In genomic region chr17:17119533-17119932, GRCh38 we compare ENCODE assay signal across 8 cellular contexts.
DNase-seq lines count a peak whose midpoint lies in the region; ATAC-seq and TF ChIP-seq lines count a peak whose summit lies in the region.

No MANE protein-coding gene starts in this region.

- H3K27ac ChIP-seq in BLaER1, result peak overlapping the region; percentile 73
- H3K27ac ChIP-seq in Panc1 (ENCODE audit: low read length), result no peak overlapping the region
- peak overlapping the region; percentile 34 to 36 for H3K27ac ChIP-seq in lung (ENCODE audit: low read depth in 1 of 2, low read length in 1 of 2)

- no peak overlapping the region for H3K4me3 Mint-ChIP-seq in activated naive CD8-positive, alpha-beta T cell treated with anti-CD3 and anti-CD28 coated beads, Interleukin-2, amount 50 U/mL, for 24 hours

- peak overlapping the region; percentile 87 for H3K4me2 ChIP-seq in BLaER1

- H3K27me3 Mint-ChIP-seq in activated naive CD8-positive, alpha-beta T cell treated with anti-CD3 and anti-CD28 coated beads, Interleukin-2, amount 50 U/mL, for 24 hours, result no peaks in the 10 kb centered on the region

- CTCF ChIA-PET in Panc1 (lab: Charles Lee), result no interaction called here

- peak overlapping the region; percentile 90 for H3K27ac Mint-ChIP-seq in activated naive CD8-positive, alpha-beta T cell treated with anti-CD3 and anti-CD28 coated beads, Interleukin-2, amount 50 U/mL, for 24 hours

- no peaks in the 10 kb centered on the region for H3K36me3 Mint-ChIP-seq in activated naive CD8-positive, alpha-beta T cell treated with anti-CD3 and anti-CD28 coated beads, Interleukin-2, amount 50 U/mL, for 24 hours (ENCODE audit: low read depth)

- no peaks in the 10 kb centered on the region for H3K9me3 Mint-ChIP-seq in activated naive CD8-positive, alpha-beta T cell treated with anti-CD3 and anti-CD28 coated beads, Interleukin-2, amount 50 U/mL, for 24 hours

- no peak for TF ChIP-seq CTCF in Panc1 (IDR thresholded peaks at IDR 0.05)
- TF ChIP-seq CTCF in lung (IDR thresholded peaks at IDR 0.05; ENCODE audit: control extremely low read depth, extremely low read depth), result no peak

- H3K9ac ChIP-seq in BLaER1, result peak overlapping the region; percentile 54

- POLR2A ChIA-PET in Panc1 (lab: Charles Lee), result interaction anchor here (0.5 kb wide), 1 partner anchor 505 kb away, joined by 5 read pairs; no protein-coding TSS in a partner anchor

- intact Hi-C loops in Panc1 (cut with micrococcal nuclease; ENCODE audit: unreplicated experiment), result no loop called here

- H4K20me1 ChIP-seq in BLaER1, result peaks cover 100% of the 10 kb centered on the region

- H3K9me3 ChIP-seq in BLaER1, result no peaks in the 10 kb centered on the region
- H3K9me3 ChIP-seq in Panc1 (ENCODE audit: control insufficient read depth, insufficient read depth, low read depth, low read length), result no peaks in the 10 kb centered on the region
- no peaks in the 10 kb centered on the region for H3K9me3 ChIP-seq in lung (ENCODE audit: control insufficient read depth in 2 of 2, insufficient read depth in 1 of 2, low read length in 1 of 2)

- DNase-seq in Panc1 (ENCODE audit: low read depth, low spot score) (no peak), lung (ENCODE audit: low spot score) (no peak), DMS 273 (lab: John Stamatoyannopoulos, UW; ENCODE audit: unreplicated experiment) (no peak), RPMI8226 (no peak), NCI-H2029 treated with DMSO at 0.1 percent for 48 hours (lab: John Stamatoyannopoulos, UW) (no peak)
- DNase-seq in activated naive CD8-positive, alpha-beta T cell treated with anti-CD3 and anti-CD28 coated beads, Interleukin-2, amount 50 U/mL, for 24 hours, result peak; percentile 64
- DNase-seq in stimulated activated naive CD8-positive, alpha-beta T cell treated with anti-CD3 and anti-CD28 coated beads, Interleukin-15, Interleukin-2, amounts not matched to agents 100 U/mL and 50 U/mL, for 24 hours, result peak; percentile 67

- ATAC-seq in Panc1 (peak; percentile 59; the same call in 1 of the 2 replicates), lung (ENCODE audit: insufficient read depth, low FRiP score) (peak; percentile 22)
- ATAC-seq in activated naive CD8-positive, alpha-beta T cell treated with anti-CD3 and anti-CD28 coated beads, Interleukin-2, amount 50 U/mL, for 24 hours, result peak; percentile 91
- ATAC-seq in stimulated activated naive CD8-positive, alpha-beta T cell treated with anti-CD3 and anti-CD28 coated beads, Interleukin-15, Interleukin-2, amounts not matched to agents 100 U/mL and 50 U/mL, for 24 hours, result peak; percentile 93

- BruUV-seq in Panc1 (replicated peaks; lab: Mats Ljungman, UMichigan), result no TSS peak

- in situ Hi-C loops in Panc1 (cut with HindIII; ENCODE audit: low pct_unique_long_range_greater_than_20kb, low sequenced_read_pairs), result no loop called here

- H3K36me3 ChIP-seq in BLaER1 (peaks cover 30% of the 10 kb centered on the region), Panc1 (ENCODE audit: control insufficient read depth, insufficient read depth, low read length) (no peaks in the 10 kb centered on the region), lung (ENCODE audit: control insufficient read depth in 2 of 2, insufficient read depth in 2 of 2, low read length in 2 of 2) (no peaks in the 10 kb centered on the region)

- peaks cover 77% of the 10 kb centered on the region for H3K4me1 Mint-ChIP-seq in activated naive CD8-positive, alpha-beta T cell treated with anti-CD3 and anti-CD28 coated beads, Interleukin-2, amount 50 U/mL, for 24 hours

- H3K4me3 ChIP-seq in BLaER1, result no peak overlapping the region
- H3K4me3 ChIP-seq in Panc1 (ENCODE audit: low read depth in 2 of 2, low read length in 2 of 2), result no peak overlapping the region
- H3K4me3 ChIP-seq in lung, result no peak overlapping the region

- H3K4me1 ChIP-seq in BLaER1 (peaks cover 99% of the 10 kb centered on the region), Panc1 (ENCODE audit: control insufficient read depth, insufficient read depth, low read length) (peaks cover 9% of the 10 kb centered on the region; the same call in 1 of the 2 replicates), lung (ENCODE audit: control insufficient read depth in 2 of 2, insufficient read depth in 2 of 2, low read length in 2 of 2) (peaks cover 36 to 49% of the 10 kb centered on the region in 2 donors)

- 44 to 49% methylated on average over 5 of the region's 5 CpGs for WGBS in lung, 2 donors

- no peaks in the 10 kb centered on the region for H3K27me3 ChIP-seq in BLaER1
- no peaks in the 10 kb centered on the region for H3K27me3 ChIP-seq in Panc1 (ENCODE audit: control insufficient read depth, insufficient read depth, low read length)
- no peaks in the 10 kb centered on the region for H3K27me3 ChIP-seq in lung (ENCODE audit: control insufficient read depth, insufficient read depth)

Comparison
In these comparisons a context has a peak if more than half of its experiments do, and no peak if none do; other contexts are left out.
1. ATAC-seq: peak in every context shown above with its lines; median percentile 93 in stimulated activated naive CD8-positive, alpha-beta T cell treated with anti-CD3 and anti-CD28 coated beads, Interleukin-15, Interleukin-2, amounts not matched to agents 100 U/mL and 50 U/mL, for 24 hours; 91 in activated naive CD8-positive, alpha-beta T cell treated with anti-CD3 and anti-CD28 coated beads, Interleukin-2, amount 50 U/mL, for 24 hours; 59 in Panc1; 22 in lung.
2. DNase-seq: peak in activated naive CD8-positive, alpha-beta T cell treated with anti-CD3 and anti-CD28 coated beads, Interleukin-2, amount 50 U/mL, for 24 hours (single experiment) and stimulated activated naive CD8-positive, alpha-beta T cell treated with anti-CD3 and anti-CD28 coated beads, Interleukin-15, Interleukin-2, amounts not matched to agents 100 U/mL and 50 U/mL, for 24 hours (single experiment); none in Panc1 (single experiment), lung (single experiment), DMS 273 (single experiment), RPMI8226 (single experiment) and NCI-H2029 treated with DMSO at 0.1 percent for 48 hours (single experiment).